Comparison of ENCODE assay signal across 20 cellular contexts in genomic region chr7:2029936-2030335, GRCh38.
DNase-seq lines count a peak whose midpoint lies in the region; ATAC-seq and TF ChIP-seq lines count a peak whose summit lies in the region.
"Had no signal": no experiment of that assay in that cellular context is flagged by ENCODE, and none has a peak within 500 bp of the region (broad histone marks: within the 10 kb centered on the region; RNA-seq: fewer than 3 reads in every experiment).

No MANE protein-coding gene starts in this region.

- H3K4me3 Mint-ChIP-seq in immature natural killer cell, result peak overlapping the region; percentile 2 to 83 (median 39)
- H3K4me3 Mint-ChIP-seq: activated naive CD8-positive, alpha-beta T cell treated with anti-CD3 and anti-CD28 coated beads, Interleukin-2, amount 50 U/mL, for 24 hours; activated T-helper 1 cell treated with anti-CD3 and anti-CD28 coated beads, Interleukin-12 subunit alpha, Interleukin-12 subunit beta, Interleukin-2, Interleukin-4 antibody, amounts not matched to agents 30 ng/mL and 10 ng/mL and 1 ng/mL, durations not matched to agents 14 hours and 24 hours and 36 hours; T-helper 1 cell treated with Interleukin-12 subunit alpha and Interleukin-12 subunit beta and Interleukin-4 antibody, amounts not matched to agents 30 μg/mL and 1 μg/mL, for 36 hours had no signal

- TF ChIP-seq POLR2A in spleen (IDR thresholded peaks at IDR 0.05), result no peak

- intact Hi-C loops in spleen (cut with DNase I; ENCODE audit: low total_unique reads), result no loop called here

- no peaks in the 10 kb centered on the region for H3K79me2 ChIP-seq in MM.1S (ENCODE audit: low read length)

- H3K4me1 ChIP-seq in RWPE2 (ENCODE audit: insufficient read depth, poor library complexity, severe bottlenecking) (no peaks in the 10 kb centered on the region), spleen (peaks cover 12 to 48% (median 28%) of the 10 kb centered on the region in 6 donors), MM.1S (ENCODE audit: low read length) (no peaks in the 10 kb centered on the region)
- H3K4me1 ChIP-seq: A549 had no signal

- no peaks in the 10 kb centered on the region for H4K20me1 ChIP-seq in MM.1S (ENCODE audit: insufficient read depth, low read length)

- H3K27me3 ChIP-seq in RWPE2 (ENCODE audit: insufficient read depth, poor library complexity, severe bottlenecking) (no peaks in the 10 kb centered on the region), spleen (replicated peaks in 1 of 7) (no peaks in the 10 kb centered on the region), MM.1S (replicated peaks; ENCODE audit: insufficient read depth, low read length) (no peaks in the 10 kb centered on the region)

- peaks cover 9 to 39% (median 21%) of the 10 kb centered on the region in 6 donors for H3K9me3 Mint-ChIP-seq in immature natural killer cell

- H3K9me3 ChIP-seq in RWPE2 (ENCODE audit: severe bottlenecking) (peaks cover 9% of the 10 kb centered on the region), spleen (peaks cover 0 to 47% (median 33%) of the 10 kb centered on the region in 8 donors), MM.1S (replicated peaks; ENCODE audit: insufficient read depth, low read length) (no peaks in the 10 kb centered on the region)

- H3K4me3 ChIP-seq in RWPE2 (ENCODE audit: severe bottlenecking) (no peak overlapping the region), spleen (no peak overlapping the region), MM.1S (ENCODE audit: low read length) (no peak overlapping the region)
- H3K4me3 ChIP-seq: A549 had no signal

- H3K36me3 ChIP-seq in RWPE2 (ENCODE audit: low read depth) (0 out of 2 replicates have a peak, but pooled peaks cover 3% of the 10 kb centered on the region), spleen (no peaks in the 10 kb centered on the region), MM.1S (replicated peaks; ENCODE audit: insufficient read depth, low read length) (0 out of 2 replicates have a peak, but pooled peaks cover 5% of the 10 kb centered on the region)

- H3K36me3 Mint-ChIP-seq in immature natural killer cell, result peaks cover 26 to 33% (median 29%) of the 10 kb centered on the region in 3 donors

- no peak overlapping the region for H3K4me2 ChIP-seq in MM.1S (ENCODE audit: low read depth, low read length)
- H3K4me2 ChIP-seq: A549 had no signal

- no peaks in the 10 kb centered on the region for H3K9me2 ChIP-seq in MM.1S (replicated peaks; ENCODE audit: insufficient read depth, low read length)

- H2AFZ ChIP-seq in MM.1S (ENCODE audit: low read length), result no peak overlapping the region

- no peak overlapping the region for H3K9ac ChIP-seq in MM.1S (ENCODE audit: low read length)

- peak; percentile 43 for DNase-seq in activated effector memory CD4-positive, alpha-beta T cell treated with anti-CD3 and anti-CD28 coated beads, Interleukin-2, amount 50 U/mL, for 16 hours
- DNase-seq in activated effector memory CD4-positive, alpha-beta T cell treated with Interleukin-2 at 50 U/mL for 16 hours, result no peak
- DNase-seq in RWPE2 (ENCODE audit: low spot score) (peak; percentile 52), immature natural killer cell (no peak), spleen (peak; percentile 62), middle frontal gyrus (ENCODE audit: extremely low spot score, low spot score) (no peak), COLO668 (lab: John Stamatoyannopoulos, UW; ENCODE audit: unreplicated experiment) (no peak), MM.1S (no peak)
- DNase-seq: activated CD4-positive, alpha-beta T cell treated with anti-CD3 and anti-CD28 coated beads for 48 hours; activated naive CD8-positive, alpha-beta T cell treated with anti-CD3 and anti-CD28 coated beads, Interleukin-2, amount 50 U/mL, for 24 hours; effector CD4-positive, alpha-beta T cell; EL; HCEC 1CT; NCI-H526 treated with DMSO at 0.1 percent for 48 hours; stimulated activated CD4-positive, alpha-beta T cell treated with anti-CD3 and anti-CD28 coated beads, Interleukin-2, amount 100 ng/mL, for 24 hours had no signal

- no peak for TF ChIP-seq CTCF in RWPE2 (IDR thresholded peaks at IDR 0.05; ENCODE audit: poor library complexity, severe bottlenecking)
- TF ChIP-seq CTCF in spleen (IDR thresholded peaks at IDR 0.05 in 8 of 11, conservative IDR thresholded peaks at IDR 0.05 in 3 of 11), result no peak
- no peak for TF ChIP-seq CTCF in MM.1S (IDR thresholded peaks at IDR 0.05; ENCODE audit: low read length)

- no peak for ATAC-seq in RWPE2 (ENCODE audit: low read depth)
- ATAC-seq: A549; activated naive CD8-positive, alpha-beta T cell treated with anti-CD3 and anti-CD28 coated beads, Interleukin-2, amount 50 U/mL, for 24 hours; left lobe of liver; Panc1 had no signal

- H3K27ac Mint-ChIP-seq in immature natural killer cell, result peak overlapping the region in 3 of 6 donors; percentile 10 to 42 (median 25)
- H3K27ac Mint-ChIP-seq: activated naive CD8-positive, alpha-beta T cell treated with anti-CD3 and anti-CD28 coated beads, Interleukin-2, amount 50 U/mL, for 24 hours; activated T-helper 1 cell treated with anti-CD3 and anti-CD28 coated beads, Interleukin-12 subunit alpha, Interleukin-12 subunit beta, Interleukin-2, Interleukin-4 antibody, amounts not matched to agents 30 ng/mL and 10 ng/mL and 1 ng/mL, durations not matched to agents 14 hours and 24 hours and 36 hours; T-helper 1 cell treated with Interleukin-12 subunit alpha and Interleukin-12 subunit beta and Interleukin-4 antibody, amounts not matched to agents 30 μg/mL and 1 μg/mL, for 36 hours had no signal

- peaks cover 39 to 48% of the 10 kb centered on the region in 2 donors for H3K4me1 Mint-ChIP-seq in immature natural killer cell

- H3K27ac ChIP-seq in RWPE2 (ENCODE audit: poor library complexity, severe bottlenecking), result no peak overlapping the region
- H3K27ac ChIP-seq in spleen, result no peak overlapping the region
- no peak overlapping the region for H3K27ac ChIP-seq in MM.1S (ENCODE audit: low read length)
- H3K27ac ChIP-seq: A549 had no signal

- WGBS in spleen, 5 donors, result 92 to 97% (median 94%) methylated on average over 14 to 15 of the region's 15 CpGs

- H3F3A ChIP-seq in MM.1S (ENCODE audit: insufficient read depth, low read length), result no peaks in the 10 kb centered on the region

- H3K27me3 Mint-ChIP-seq in immature natural killer cell (ENCODE audit: low read depth in 3 of 3), result peaks cover 12 to 24% (median 15%) of the 10 kb centered on the region in 3 donors
- H3K27me3 Mint-ChIP-seq: activated naive CD8-positive, alpha-beta T cell treated with anti-CD3 and anti-CD28 coated beads, Interleukin-2, amount 50 U/mL, for 24 hours had no signal

Comparison
In these comparisons a context has a peak if more than half of its experiments do, and no peak if none do; other contexts are left out.
1. DNase-seq: peak in activated effector memory CD4-positive, alpha-beta T cell treated with anti-CD3 and anti-CD28 coated beads, Interleukin-2, amount 50 U/mL, for 16 hours (single experiment), RWPE2 (single experiment) and spleen (single experiment); none in activated effector memory CD4-positive, alpha-beta T cell treated with Interleukin-2 at 50 U/mL for 16 hours (single experiment), immature natural killer cell (0 of 3), middle frontal gyrus (single experiment), COLO668 (single experiment) and MM.1S (single experiment).